In genomic region chr6:117481926-117482239, GRCh38 we compare ENCODE assay signal across 8 cellular contexts. TPM values are rescaled to one million over a fixed set of nuclear protein-coding genes. Genes with fewer than 3 reads are reported as not detected.
A peak's percentile ranks its signal among the peaks of the same experiment; 100 is the strongest.
DNase-seq lines count a peak whose midpoint lies in the region; ATAC-seq and TF ChIP-seq lines count a peak whose summit lies in the region.

No MANE protein-coding gene starts in this region.

- H3K27me3 Mint-ChIP-seq in activated T-helper 17 cell treated with anti-CD3 and anti-CD28 coated beads, Interleukin-2, amount 50 U/mL, for 72 hours, result peaks cover 22% of the 10 kb centered on the region
- H3K27me3 Mint-ChIP-seq in type B pancreatic cell, result peaks cover 34% of the 10 kb centered on the region

- H3K4me1 ChIP-seq in cardiac muscle cell (ENCODE audit: low read depth), result peaks cover 15% of the 10 kb centered on the region

- peak overlapping the region; percentile 71 for H3K4me3 Mint-ChIP-seq in activated T-helper 17 cell treated with anti-CD3 and anti-CD28 coated beads, Interleukin-2, amount 50 U/mL, for 72 hours
- H3K4me3 Mint-ChIP-seq in type B pancreatic cell, result peak overlapping the region; percentile 86

- H3K4me3 ChIP-seq in cardiac muscle cell, result peak overlapping the region; percentile 42

- TF ChIP-seq CTCF in cardiac muscle cell (IDR thresholded peaks at IDR 0.05; ENCODE audit: low read depth, low read length) (no peak), type B pancreatic cell (conservative IDR thresholded peaks at IDR 0.05) (no peak)

- H3K9me3 ChIP-seq in cardiac muscle cell (ENCODE audit: low read depth), result no peaks in the 10 kb centered on the region

- H3K4me1 Mint-ChIP-seq in activated T-helper 17 cell treated with anti-CD3 and anti-CD28 coated beads, Interleukin-2, amount 50 U/mL, for 72 hours, result peaks cover 6% of the 10 kb centered on the region
- peaks cover 14% of the 10 kb centered on the region for H3K4me1 Mint-ChIP-seq in type B pancreatic cell (ENCODE audit: unreplicated experiment)

- peak; percentile 0 for ATAC-seq in activated T-helper 17 cell treated with anti-CD3 and anti-CD28 coated beads, Interleukin-2, amount 50 U/mL, for 72 hours (replicated peaks)
- ATAC-seq in HG03196 (IDR thresholded peaks at IDR 0.05; ENCODE audit: unreplicated experiment), result no peak

- intact Hi-C loops in cardiac septum (cut with DNase I), result loop anchor here (2.0 kb wide), 2 partner anchors 17 to 121 kb away; partner anchors contain the start of gene GOPC

- no peaks in the 10 kb centered on the region for H3K9me3 Mint-ChIP-seq in activated T-helper 17 cell treated with anti-CD3 and anti-CD28 coated beads, Interleukin-2, amount 50 U/mL, for 72 hours
- peaks cover under 1% of the 10 kb centered on the region for H3K9me3 Mint-ChIP-seq in type B pancreatic cell

- peak in 1 of 2 donors; percentile 2 for DNase-seq in cardiac muscle cell (ENCODE audit: low read depth in 1 of 2, low spot score in 1 of 2)
- DNase-seq in cardiac septum (ENCODE audit: low spot score), result no peak
- no peak for DNase-seq in type B pancreatic cell (ENCODE audit: extremely low spot score, unreplicated experiment)
- no peak for DNase-seq in activated CD4-positive, alpha-beta T cell treated with anti-CD3 and anti-CD28 coated beads, Interleukin-2, amount 50 U/mL, for 1 hour
- no peak for DNase-seq in hepatic stellate cell (ENCODE audit: low spot score)

- no peak overlapping the region for H3K27ac ChIP-seq in cardiac muscle cell
- peak overlapping the region; percentile 16 for H3K27ac ChIP-seq in layer of hippocampus (ENCODE audit: low read depth, low read length)

- H3K36me3 Mint-ChIP-seq in activated T-helper 17 cell treated with anti-CD3 and anti-CD28 coated beads, Interleukin-2, amount 50 U/mL, for 72 hours (ENCODE audit: low read depth), result no peaks in the 10 kb centered on the region
- H3K36me3 Mint-ChIP-seq in type B pancreatic cell, result no peaks in the 10 kb centered on the region

- H3K36me3 ChIP-seq in cardiac muscle cell, result no peaks in the 10 kb centered on the region

- peaks cover 29% of the 10 kb centered on the region for H3K27me3 ChIP-seq in cardiac muscle cell
- H3K27me3 ChIP-seq in layer of hippocampus (ENCODE audit: control insufficient read depth, insufficient read depth, low read length), result no peaks in the 10 kb centered on the region

- H3K27ac Mint-ChIP-seq in activated T-helper 17 cell treated with anti-CD3 and anti-CD28 coated beads, Interleukin-2, amount 50 U/mL, for 72 hours, result no peak overlapping the region
- peak overlapping the region; percentile 68 for H3K27ac Mint-ChIP-seq in type B pancreatic cell

RNA-seq across cellular contexts. Expression of gene DCBLD1, which starts 0.6 kb away (rescaled TPM):
- total RNA-seq in cardiac muscle cell (5.6 and 16.5 TPM in 2 replicates), cardiac septum (3.8 TPM), type B pancreatic cell (ENCODE audit: low replicate concordance) (9.0 and 15.0 TPM in 2 replicates)
- polyA plus RNA-seq in cardiac muscle cell, result 3.5 and 14.0 TPM in 2 replicates
- 1 to 10 TPM; 1.8 to 2.9 TPM for total RNA-seq in activated T-helper 17 cell treated with anti-CD3 and anti-CD28 coated beads, Interleukin-2, amount 50 U/mL, for 72 hours

RNA-seq across cellular contexts. Expression of gene ROS1, which starts 56.1 kb away (rescaled TPM):
- total RNA-seq in cardiac muscle cell (not detected in 2 replicates), cardiac septum (0.05 TPM), type B pancreatic cell (ENCODE audit: low replicate concordance) (0.19 and 0.33 TPM in 2 replicates)
- polyA plus RNA-seq in cardiac muscle cell, result not detected in 2 replicates
- total RNA-seq in activated T-helper 17 cell treated with anti-CD3 and anti-CD28 coated beads, Interleukin-2, amount 50 U/mL, for 72 hours, result not detected
